9 cellular contexts compared by ENCODE assay signal in genomic region chr4:151644625-151645024, GRCh38.
A peak's percentile ranks its signal among the peaks of the same experiment; 100 is the strongest.
DNase-seq lines count a peak whose midpoint lies in the region; ATAC-seq and TF ChIP-seq lines count a peak whose summit lies in the region.
"Had no signal": no experiment of that assay in that cellular context is flagged by ENCODE, and none has a peak within 500 bp of the region (broad histone marks: within the 10 kb centered on the region; RNA-seq: fewer than 3 reads in every experiment).

No MANE protein-coding gene starts in this region.

- H3K27me3 Mint-ChIP-seq in neural crest cell (ENCODE audit: low read depth) = peaks cover 7% of the 10 kb centered on the region

- no peaks in the 10 kb centered on the region for H3K36me3 Mint-ChIP-seq in neural crest cell (ENCODE audit: low read depth)

- ATAC-seq in GM21717 (IDR thresholded peaks at IDR 0.05; ENCODE audit: unreplicated experiment) (no peak), HG03280 (IDR thresholded peaks at IDR 0.05; ENCODE audit: unreplicated experiment) (no peak)

- in situ Hi-C loops in astrocyte of the cerebellum (cut with HindIII; ENCODE audit: low sequenced_read_pairs) = no loop called here

- TF ChIP-seq CTCF in astrocyte of the cerebellum (IDR thresholded peaks at IDR 0.05; ENCODE audit: low read depth, low read length, missing control alignments) (peak; percentile 39), neural crest cell (conservative IDR thresholded peaks at IDR 0.05) (peak; percentile 54)

- DNase-seq in NCI-H345 (lab: John Stamatoyannopoulos, UW) = peak; percentile 13
- DNase-seq in NCI-H345 treated with DMSO at 0.1 percent for 48 hours (lab: John Stamatoyannopoulos, UW; ENCODE audit: unreplicated experiment) = no peak
- DNase-seq in HuH-7 (ENCODE audit: low spot score) = peak; percentile 61
- DNase-seq in astrocyte of the cerebellum (ENCODE audit: low read depth) = no peak
- DNase-seq in neural crest cell (ENCODE audit: low read depth, low spot score) = peak; percentile 27
- DNase-seq in stimulated activated CD4-positive, alpha-beta T cell treated with anti-CD3 and anti-CD28 coated beads, Interleukin-4, amount 100 ng/mL, for 1 hour = no peak
- DNase-seq: DMS153 had no signal

- H3K9me3 Mint-ChIP-seq in neural crest cell = no peaks in the 10 kb centered on the region

- no peak overlapping the region for H3K4me3 ChIP-seq in astrocyte of the cerebellum (ENCODE audit: low read depth, low read length)

- H3K27ac Mint-ChIP-seq in neural crest cell (ENCODE audit: unreplicated experiment) = no peak overlapping the region

- H3K4me1 Mint-ChIP-seq in neural crest cell = no peaks in the 10 kb centered on the region

- no peak overlapping the region for H3K4me3 Mint-ChIP-seq in neural crest cell

Comparison
In these comparisons a context has a peak if more than half of its experiments do, and no peak if none do; other contexts are left out.
1. DNase-seq: peak in NCI-H345 (single experiment), HuH-7 (single experiment) and neural crest cell (single experiment); none in NCI-H345 treated with DMSO at 0.1 percent for 48 hours (single experiment), astrocyte of the cerebellum (single experiment) and stimulated activated CD4-positive, alpha-beta T cell treated with anti-CD3 and anti-CD28 coated beads, Interleukin-4, amount 100 ng/mL, for 1 hour (single experiment).